In the genomic region with DNA sequence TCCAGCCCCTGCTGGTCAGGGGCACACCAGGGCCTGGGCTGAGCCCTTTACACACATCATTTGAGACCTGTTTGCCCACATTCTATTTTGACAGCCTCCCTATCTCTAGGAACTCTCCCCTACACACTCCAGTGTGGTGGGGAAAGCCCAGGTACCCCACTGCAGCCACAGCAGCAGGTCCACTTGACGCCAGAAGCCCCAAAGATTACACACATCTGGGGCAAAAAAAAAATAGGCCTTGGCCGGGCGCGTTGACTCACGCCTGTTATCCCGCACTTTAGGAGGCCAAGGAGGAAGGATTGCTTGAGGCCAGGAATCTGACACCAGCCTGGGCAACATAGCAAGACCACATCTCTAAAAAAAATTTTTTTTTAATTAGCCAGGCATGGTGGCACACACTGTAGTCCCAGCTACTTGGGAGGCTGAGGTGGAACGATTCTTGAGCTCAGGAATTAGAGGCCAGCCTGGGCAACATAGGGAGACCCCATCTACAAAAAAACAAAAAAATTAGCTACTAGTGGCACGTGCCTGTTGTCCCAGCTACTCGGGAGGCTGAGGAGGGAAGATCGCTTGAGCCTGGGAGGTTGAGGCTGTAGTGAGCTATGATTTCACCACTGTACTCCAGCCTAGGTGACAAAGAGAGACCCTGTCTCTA, we compare ENCODE assay signal across 20 cellular contexts. TPM values are rescaled to one million over a fixed set of nuclear protein-coding genes. Genes with fewer than 3 reads are reported as not detected.
A peak's percentile ranks its signal among the peaks of the same experiment; 100 is the strongest.
DNase-seq lines count a peak whose midpoint lies in the region; ATAC-seq and TF ChIP-seq lines count a peak whose summit lies in the region.
"Had no signal": no experiment of that assay in that cellular context is flagged by ENCODE, and none has a peak within 500 bp of the region (broad histone marks: within the 10 kb centered on the region; RNA-seq: fewer than 3 reads in every experiment).

No MANE protein-coding gene starts in this region.

- no peak for ATAC-seq in left ventricle myocardium superior
- ATAC-seq in stimulated activated memory B cell treated with anti-CD40 and anti-IgM and Interleukin-4, amounts not matched to agents 10 μg/mL and 1 μg/mL and 100 μg/mL, for 72 hours = no peak
- ATAC-seq in PC-3 = no peak

- H3K27ac Mint-ChIP-seq in nephron = peak overlapping the region; percentile 79 to 98 (median 87)
- peak overlapping the region; percentile 53 for H3K27ac Mint-ChIP-seq in stimulated activated memory B cell treated with anti-CD40 and anti-IgM and Interleukin-4, amounts not matched to agents 10 μg/mL and 1 μg/mL and 100 μg/mL, for 72 hours
- H3K27ac Mint-ChIP-seq: CD8-positive, alpha-beta T cell had no signal

- H3K4me2 ChIP-seq in PC-9 = peak overlapping the region; percentile 99
- H3K4me2 ChIP-seq in PC-3 (ENCODE audit: low read length) = no peak overlapping the region

- H3K9ac ChIP-seq in PC-3 (ENCODE audit: low read length) = no peak overlapping the region

- H3K27ac ChIP-seq in cardiac muscle cell = peak overlapping the region; percentile 48
- peak overlapping the region; percentile 97 for H3K27ac ChIP-seq in PC-9
- no peak overlapping the region for H3K27ac ChIP-seq in PC-3 (ENCODE audit: low read length)
- H3K27ac ChIP-seq: RWPE1 had no signal

- H2AFZ ChIP-seq in PC-9 (no peak overlapping the region), PC-3 (ENCODE audit: low read length) (no peak overlapping the region)

- POLR2A ChIA-PET in PC-9 (lab: Charles Lee; ENCODE audit: unreplicated experiment) (no interaction called here), PC-3 (lab: Charles Lee; ENCODE audit: unreplicated experiment) (no interaction called here)

- H3K36me3 Mint-ChIP-seq in nephron (ENCODE audit: low read depth) = no peaks in the 10 kb centered on the region
- no peaks in the 10 kb centered on the region for H3K36me3 Mint-ChIP-seq in stimulated activated memory B cell treated with anti-CD40 and anti-IgM and Interleukin-4, amounts not matched to agents 10 μg/mL and 1 μg/mL and 100 μg/mL, for 72 hours
- H3K36me3 Mint-ChIP-seq: CD8-positive, alpha-beta T cell had no signal

- H3K27me3 Mint-ChIP-seq in nephron (ENCODE audit: low read depth) = no peaks in the 10 kb centered on the region
- no peaks in the 10 kb centered on the region for H3K27me3 Mint-ChIP-seq in stimulated activated memory B cell treated with anti-CD40 and anti-IgM and Interleukin-4, amounts not matched to agents 10 μg/mL and 1 μg/mL and 100 μg/mL, for 72 hours

- H3K9me2 ChIP-seq in PC-9 (ENCODE audit: insufficient read depth) (no peaks in the 10 kb centered on the region), PC-3 (replicated peaks; ENCODE audit: low read length) (no peaks in the 10 kb centered on the region)

- CTCF ChIA-PET in PC-9 (lab: Charles Lee) = interaction anchor here (0.6 kb wide), 2 partner anchors 41 to 56 kb away, joined by 3 read pairs; no protein-coding TSS in a partner anchor
- CTCF ChIA-PET in PC-3 (lab: Charles Lee) = no interaction called here

- H3K36me3 ChIP-seq in cardiac muscle cell = no peaks in the 10 kb centered on the region
- H3K36me3 ChIP-seq in PC-9 (ENCODE audit: low read depth) = peaks cover 28% of the 10 kb centered on the region
- no peaks in the 10 kb centered on the region for H3K36me3 ChIP-seq in PC-3 (ENCODE audit: low read depth, low read length)

- H4K20me1 ChIP-seq in PC-9 (ENCODE audit: insufficient read depth) = no peaks in the 10 kb centered on the region
- H4K20me1 ChIP-seq in PC-3 (ENCODE audit: low read length) = no peaks in the 10 kb centered on the region

- peaks cover 67% of the 10 kb centered on the region for H3F3A ChIP-seq in PC-9 (ENCODE audit: insufficient read depth, low read depth)
- H3F3A ChIP-seq in PC-3 (ENCODE audit: low read length, unreplicated experiment) = no peaks in the 10 kb centered on the region

- no peak for TF ChIP-seq CTCF in cardiac muscle cell (IDR thresholded peaks at IDR 0.05; ENCODE audit: low read depth, low read length)
- TF ChIP-seq CTCF in PC-9 (conservative IDR thresholded peaks at IDR 0.05) = no peak
- TF ChIP-seq CTCF in nephron (IDR thresholded peaks at IDR 0.05; ENCODE audit: unreplicated experiment in 3 of 3) = no peak
- TF ChIP-seq CTCF in PC-3 (conservative IDR thresholded peaks at IDR 0.05; ENCODE audit: low read depth, low read length) = no peak

- no peaks in the 10 kb centered on the region for H3K27me3 ChIP-seq in cardiac muscle cell
- H3K27me3 ChIP-seq in PC-9 (ENCODE audit: insufficient read depth, low read depth) = no peaks in the 10 kb centered on the region
- no peaks in the 10 kb centered on the region for H3K27me3 ChIP-seq in PC-3 (ENCODE audit: low read length)

- H3K79me2 ChIP-seq in PC-9 (ENCODE audit: low read depth) = peaks cover 46% of the 10 kb centered on the region
- H3K79me2 ChIP-seq in PC-3 (ENCODE audit: low read length) = no peaks in the 10 kb centered on the region

- H3K4me1 ChIP-seq in cardiac muscle cell (ENCODE audit: low read depth) = peaks cover 21% of the 10 kb centered on the region
- H3K4me1 ChIP-seq in PC-9 (replicated peaks; ENCODE audit: insufficient read depth) = peaks cover 80% of the 10 kb centered on the region
- H3K4me1 ChIP-seq in PC-3 (ENCODE audit: insufficient read depth, low read length) = no peaks in the 10 kb centered on the region

- H3K4me3 Mint-ChIP-seq in nephron = peak overlapping the region in 2 of 3 experiments; percentile 48 to 60
- no peak overlapping the region for H3K4me3 Mint-ChIP-seq in stimulated activated memory B cell treated with anti-CD40 and anti-IgM and Interleukin-4, amounts not matched to agents 10 μg/mL and 1 μg/mL and 100 μg/mL, for 72 hours
- H3K4me3 Mint-ChIP-seq: CD8-positive, alpha-beta T cell had no signal

- H3K4me1 Mint-ChIP-seq in nephron = peaks cover 54% of the 10 kb centered on the region
- H3K4me1 Mint-ChIP-seq in stimulated activated memory B cell treated with anti-CD40 and anti-IgM and Interleukin-4, amounts not matched to agents 10 μg/mL and 1 μg/mL and 100 μg/mL, for 72 hours = peaks cover 64% of the 10 kb centered on the region

- no TSS peak for BruUV-seq in PC-9 (replicated peaks; lab: Mats Ljungman, UMichigan)
- no TSS peak for BruUV-seq in PC-3 (replicated peaks; lab: Mats Ljungman, UMichigan)

- intact Hi-C loops in left ventricle myocardium superior (cut with micrococcal nuclease) = no loop called here
- intact Hi-C loops in PC-9 (cut with micrococcal nuclease; ENCODE audit: unreplicated experiment) = loop anchor here (10.0 kb wide), 1 partner anchor 624 kb away; a partner anchor contains a TSS
- intact Hi-C loops in PC-3 (cut with micrococcal nuclease) = no loop called here

- no peak overlapping the region for H3K4me3 ChIP-seq in cardiac muscle cell
- peak overlapping the region; percentile 86 for H3K4me3 ChIP-seq in PC-9
- no peak overlapping the region for H3K4me3 ChIP-seq in PC-3 (ENCODE audit: low read length)

- H3K9me3 ChIP-seq in cardiac muscle cell (ENCODE audit: low read depth) = no peaks in the 10 kb centered on the region
- H3K9me3 ChIP-seq in PC-9 (ENCODE audit: insufficient read depth, low read depth) = no peaks in the 10 kb centered on the region
- no peaks in the 10 kb centered on the region for H3K9me3 ChIP-seq in PC-3 (ENCODE audit: low read length)

- DNase-seq in cardiac muscle cell (ENCODE audit: low read depth in 1 of 2, low spot score in 1 of 2) (no peak), left ventricle myocardium superior (no peak), PC-9 (peak; percentile 49 to 85), putamen (ENCODE audit: low spot score) (no peak), PC-3 (no peak), NCI-H446 treated with DMSO at 0.1 percent for 48 hours (lab: John Stamatoyannopoulos, UW) (no peak)
- DNase-seq: CD8-positive, alpha-beta T cell; DMS53; GOT3; KBM-7; MV-4-11; NCI-H1694 treated with DMSO at 0.1 percent for 48 hours; NCI-H2107; NCI-H510A treated with DMSO at 0.1 percent for 48 hours; NCI-H82; OCI-M1 had no signal

- no peaks in the 10 kb centered on the region for H3K9me3 Mint-ChIP-seq in nephron
- H3K9me3 Mint-ChIP-seq in stimulated activated memory B cell treated with anti-CD40 and anti-IgM and Interleukin-4, amounts not matched to agents 10 μg/mL and 1 μg/mL and 100 μg/mL, for 72 hours = no peaks in the 10 kb centered on the region
- H3K9me3 Mint-ChIP-seq: CD8-positive, alpha-beta T cell had no signal

RNA-seq across cellular contexts. Expression of a gene that starts 18.0 kb away (rescaled TPM):
- total RNA-seq in cardiac muscle cell = 0.28 and 0.51 TPM in 2 replicates
- polyA plus RNA-seq in cardiac muscle cell = 0.50 TPM in 1 of 2 replicates, not detected in the other
- total RNA-seq in left ventricle myocardium superior = 0.52 TPM
- total RNA-seq in PC-9 (2021) = 28.1 and 29.8 TPM in 2 replicates
- 0.07 TPM in 1 of 2 replicates, not detected in the other for total RNA-seq in PC-3 (2014; rRNA removed)
- polyA plus RNA-seq: BJ had no signal

RNA-seq across cellular contexts. Expression of a gene that starts 19.0 kb away (rescaled TPM):
- total RNA-seq in cardiac muscle cell = 2.1 and 2.4 TPM in 2 replicates
- polyA plus RNA-seq in cardiac muscle cell = 1.2 and 1.3 TPM in 2 replicates
- total RNA-seq in left ventricle myocardium superior = not detected
- 13.4 and 15.3 TPM in 2 replicates for total RNA-seq in PC-9 (2021)
- total RNA-seq in PC-3 (2014; rRNA removed) = not detected in 2 replicates
- total RNA-seq: CD8-positive, alpha-beta T cell had no signal
- polyA plus RNA-seq: BJ had no signal

RNA-seq across cellular contexts. Expression of a gene that starts 28.6 kb away (rescaled TPM):
- total RNA-seq in cardiac muscle cell (2.5 and 3.7 TPM in 2 replicates), left ventricle myocardium superior (not detected), PC-9 (2021) (0.52 TPM in 1 of 2 replicates, not detected in the other), PC-3 (2014; rRNA removed) (not detected in 2 replicates)
- 10.6 and 25.6 TPM in 2 replicates for polyA plus RNA-seq in cardiac muscle cell
- polyA plus RNA-seq: BJ had no signal

RNA-seq across cellular contexts. Expression of a gene that starts 36.8 kb away (rescaled TPM):
- not detected in 2 replicates for total RNA-seq in cardiac muscle cell
- polyA plus RNA-seq in cardiac muscle cell = 0.11 TPM in 1 of 2 replicates, not detected in the other
- not detected for total RNA-seq in left ventricle myocardium superior
- 0.23 and 0.44 TPM in 2 replicates for total RNA-seq in PC-9 (2021)
- total RNA-seq in PC-3 (2014; rRNA removed) = not detected in 2 replicates
- polyA plus RNA-seq: BJ had no signal

RNA-seq across cellular contexts. Expression of a gene that starts 42.2 kb away (rescaled TPM):
- total RNA-seq in cardiac muscle cell = 210 and 235 TPM in 2 replicates
- polyA plus RNA-seq in cardiac muscle cell = 27.9 and 31.7 TPM in 2 replicates
- total RNA-seq in left ventricle myocardium superior = 170 TPM
- total RNA-seq in PC-9 (2021) = 92.1 and 98.2 TPM in 2 replicates
- total RNA-seq in PC-3 (2014; rRNA removed) = 102 and 103 TPM in 2 replicates

Comparison
In these comparisons a context has a peak if more than half of its experiments do, and no peak if none do; other contexts are left out.
1. DNase-seq: peak in PC-9 (2 of 2); none in cardiac muscle cell (0 of 2), left ventricle myocardium superior (single experiment), putamen (single experiment), PC-3 (single experiment) and NCI-H446 treated with DMSO at 0.1 percent for 48 hours (single experiment).
2. RNA of a gene that starts 18.0 kb away (total RNA-seq): 28.1 to 29.8 TPM in PC-9; 0.52 TPM in left ventricle myocardium superior (single experiment), 0.28 to 0.51 TPM in cardiac muscle cell and 0.07 TPM in PC-3; every median in the first group is over 10 times any median in the second.